ENCODE assay signal across 8 cellular contexts in the genomic region with DNA sequence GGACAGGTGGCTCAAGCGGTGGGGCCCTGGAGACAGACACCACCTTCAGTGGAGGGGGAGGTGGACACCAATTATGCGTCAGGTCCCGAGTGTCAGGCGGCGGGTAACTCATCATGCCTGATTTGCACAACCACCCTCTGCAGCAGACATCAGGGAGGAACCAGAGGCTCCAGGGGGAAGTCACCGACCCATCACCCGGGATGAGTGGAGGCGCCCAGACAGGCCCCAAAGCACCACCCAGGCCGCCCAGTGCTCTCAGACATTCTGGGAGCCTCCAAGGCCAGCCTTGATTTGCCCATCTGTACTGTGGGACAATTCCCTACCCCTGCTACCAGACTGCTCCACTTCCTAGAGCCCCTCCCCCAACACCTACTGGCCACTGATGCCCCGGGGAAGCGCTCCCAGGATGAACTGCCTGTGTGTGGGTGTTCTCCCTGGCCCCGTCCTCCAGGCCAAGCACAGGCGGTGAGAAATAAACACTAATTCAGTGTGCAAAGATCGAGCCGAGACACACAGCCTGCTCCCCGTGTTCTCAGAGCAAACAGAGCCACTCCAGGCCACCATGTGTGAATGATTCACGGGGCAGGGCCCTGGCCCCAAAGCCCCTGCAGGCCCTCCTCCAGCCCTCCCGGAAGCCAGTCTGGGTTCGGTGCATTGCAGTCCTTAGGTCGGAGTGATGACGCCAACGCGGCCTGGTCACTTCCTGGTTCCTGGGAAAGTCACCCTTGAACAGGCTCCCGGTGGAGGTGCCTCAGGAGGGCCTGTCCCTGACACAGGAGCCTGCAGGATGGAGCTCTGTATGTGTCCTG.
DNase-seq lines count a peak whose midpoint lies in the region; ATAC-seq, FAIRE-seq and TF ChIP-seq lines count a peak whose summit lies in the region.

No MANE protein-coding gene starts in this region.

- H3K4me3 ChIP-seq in osteoblast (ENCODE audit: insufficient read depth, low read length) (peak overlapping the region; percentile 10), Karpas-422 (ENCODE audit: low read length) (no peak overlapping the region)

- H3K4me1 ChIP-seq in osteoblast (ENCODE audit: insufficient read depth, low read length): peaks cover 6% of the 10 kb centered on the region
- peaks cover 4% of the 10 kb centered on the region; the same call in 1 of the 2 replicates for H3K4me1 ChIP-seq in Karpas-422 (ENCODE audit: low read length)

- peak; percentile 26 for ATAC-seq in Right ventricle myocardium inferior
- no peak for ATAC-seq in GM19328 (IDR thresholded peaks at IDR 0.05; ENCODE audit: unreplicated experiment)

- FAIRE-seq in GM19239 (lab: Jason Lieb, UNC): no peak

- H3K27ac ChIP-seq in osteoblast (ENCODE audit: low read depth, low read length) (peak overlapping the region; percentile 86), Karpas-422 (ENCODE audit: low read length) (no peak overlapping the region)

- no peaks in the 10 kb centered on the region for H3K9me2 ChIP-seq in Karpas-422 (replicated peaks; ENCODE audit: insufficient read depth, low read length)

- H3K27me3 ChIP-seq in osteoblast (ENCODE audit: insufficient read depth, low read length): no peaks in the 10 kb centered on the region
- no peaks in the 10 kb centered on the region for H3K27me3 ChIP-seq in Karpas-422 (ENCODE audit: low read length)

- H3K9ac ChIP-seq in Karpas-422 (ENCODE audit: low read length): no peak overlapping the region

- intact Hi-C loops in Right ventricle myocardium inferior (cut with DNase I): no loop called here

- H3K9me3 ChIP-seq in osteoblast (ENCODE audit: low read depth, low read length) (no peaks in the 10 kb centered on the region), Karpas-422 (ENCODE audit: low read length) (no peaks in the 10 kb centered on the region)

- H3K79me2 ChIP-seq in osteoblast (ENCODE audit: insufficient read depth, low read length) (peaks cover 33% of the 10 kb centered on the region), Karpas-422 (ENCODE audit: low read length) (no peaks in the 10 kb centered on the region)

- H4K20me1 ChIP-seq in osteoblast (ENCODE audit: insufficient read depth, low read length): peaks cover 20% of the 10 kb centered on the region
- no peaks in the 10 kb centered on the region for H4K20me1 ChIP-seq in Karpas-422 (ENCODE audit: insufficient read depth, low read depth, low read length)

- H2AFZ ChIP-seq in osteoblast (ENCODE audit: low read length) (peak overlapping the region; percentile 65), Karpas-422 (ENCODE audit: low read length) (no peak overlapping the region)

- H3K4me2 ChIP-seq in osteoblast (ENCODE audit: insufficient read depth, low read length): peak overlapping the region; percentile 15
- no peak overlapping the region for H3K4me2 ChIP-seq in Karpas-422 (ENCODE audit: low read depth, low read length, poor library complexity, severe bottlenecking)

- DNase-seq in AG09319 (ENCODE audit: extremely low read depth, low read depth): peak; percentile 25
- peak; percentile 82 for DNase-seq in amniotic epithelial cell (ENCODE audit: low read depth)
- no peak for DNase-seq in Right ventricle myocardium inferior (ENCODE audit: missing footprints)
- DNase-seq in osteoblast (ENCODE audit: insufficient read length, low spot score, missing footprints): peak; percentile 97
- DNase-seq in GM19239 (ENCODE audit: insufficient read length, low spot score): no peak
- no peak for DNase-seq in Karpas-422
- DNase-seq in DMS53 treated with DMSO at 0.1 percent for 48 hours (lab: John Stamatoyannopoulos, UW; ENCODE audit: unreplicated experiment): no peak

- no peaks in the 10 kb centered on the region for H3K36me3 ChIP-seq in osteoblast (ENCODE audit: insufficient read depth, low read length)
- no peaks in the 10 kb centered on the region for H3K36me3 ChIP-seq in Karpas-422 (ENCODE audit: insufficient read depth, low read length)

- TF ChIP-seq CTCF in AG09319 (IDR thresholded peaks at IDR 0.05; ENCODE audit: low read depth, low read length) (no peak), osteoblast (IDR thresholded peaks at IDR 0.05; ENCODE audit: extremely low read depth, low read depth, low read length) (no peak)

Comparison
In these comparisons a context has a peak if more than half of its experiments do, and no peak if none do; other contexts are left out.
1. DNase-seq: peak in AG09319 (single experiment), amniotic epithelial cell (single experiment) and osteoblast (single experiment); none in Right ventricle myocardium inferior (single experiment), GM19239 (single experiment), Karpas-422 (single experiment) and DMS53 treated with DMSO at 0.1 percent for 48 hours (single experiment).